ENCODE assay signal across 26 cellular contexts in genomic region chr9:96388144-96388543, GRCh38.
"Had no signal": no experiment of that assay in that cellular context is flagged by ENCODE, and none has a peak within 500 bp of the region (broad histone marks: within the 10 kb centered on the region; RNA-seq: fewer than 3 reads in every experiment).

No MANE protein-coding gene starts in this region.

- H3K27me3 ChIP-seq: colonic mucosa, esophagus squamous epithelium, gastrocnemius medialis, heart right ventricle, left lung had no signal

- FAIRE-seq: endometrium, islet of Langerhans, keratinocyte had no signal

- H3K9me3 ChIP-seq: colonic mucosa, esophagus squamous epithelium, gastrocnemius medialis, heart right ventricle, left lung had no signal

- H3K4me3 ChIP-seq: colonic mucosa, esophagus squamous epithelium, gastrocnemius medialis, heart right ventricle, left lung, lung had no signal

- ATAC-seq: effector memory CD8-positive, alpha-beta T cell; esophagus mucosa; gastrocnemius medialis; heart right ventricle; left cardiac atrium; left lung; left ventricle myocardium superior; naive thymus-derived CD4-positive, alpha-beta T cell had no signal

- H3K4me1 ChIP-seq: colonic mucosa, left lung had no signal

- H3K27ac ChIP-seq: colonic mucosa, epithelial cell of prostate, esophagus squamous epithelium, gastrocnemius medialis, heart right ventricle, left lung had no signal

- DNase-seq: colonic mucosa; cortex of kidney; effector CD8-positive, alpha-beta T cell; effector memory CD8-positive, alpha-beta T cell; endodermal cell; erythroblast; esophagus squamous epithelium; foreskin fibroblast; foreskin melanocyte; gastrocnemius medialis; glutamatergic neuron; head of caudate nucleus; heart right ventricle; hippocampal formation; left cardiac atrium; left lung; left ventricle myocardium superior; mammary epithelial cell; midbrain; naive thymus-derived CD4-positive, alpha-beta T cell had no signal

- H3K36me3 ChIP-seq: colonic mucosa, gastrocnemius medialis, left lung had no signal
